In genomic region chr5:107337281-107337680, GRCh38 we compare ENCODE assay signal across 18 cellular contexts.
A peak's percentile ranks its signal among the peaks of the same experiment; 100 is the strongest.
DNase-seq lines count a peak whose midpoint lies in the region; ATAC-seq and TF ChIP-seq lines count a peak whose summit lies in the region.
"Had no signal": no experiment of that assay in that cellular context is flagged by ENCODE, and none has a peak within 500 bp of the region (broad histone marks: within the 10 kb centered on the region; RNA-seq: fewer than 3 reads in every experiment).

No MANE protein-coding gene starts in this region.

- no peaks in the 10 kb centered on the region for H3K9me2 ChIP-seq in hepatocyte (replicated peaks; ENCODE audit: insufficient read depth)

- H3K4me1 ChIP-seq in hepatocyte (ENCODE audit: insufficient read depth), result no peaks in the 10 kb centered on the region
- H3K4me1 ChIP-seq: neural progenitor cell had no signal

- H3K27ac ChIP-seq in hepatocyte (peak overlapping the region; percentile 27), dorsolateral prefrontal cortex (no peak overlapping the region)
- H3K27ac ChIP-seq: neural progenitor cell, WERI-Rb-1 had no signal

- 28% methylated on average over 1 of the region's 1 CpG for WGBS in hepatocyte (ENCODE audit: low lambda C conversion rate, missing lambda C conversion rate)

- no peaks in the 10 kb centered on the region for H3K79me2 ChIP-seq in hepatocyte

- ATAC-seq in GM19023 (IDR thresholded peaks at IDR 0.05; ENCODE audit: unreplicated experiment) (no peak), HG03571 (IDR thresholded peaks at IDR 0.05; ENCODE audit: unreplicated experiment) (no peak), HG02973 (IDR thresholded peaks at IDR 0.05; ENCODE audit: unreplicated experiment) (no peak)
- ATAC-seq: activated T-cell treated with anti-CD3 and anti-CD28 coated beads, Interleukin-2, amount 50 U/mL, for 72 hours had no signal

- H3K36me3 ChIP-seq in hepatocyte (replicated peaks; ENCODE audit: insufficient read depth, low read depth), result no peaks in the 10 kb centered on the region
- H3K36me3 ChIP-seq: neural progenitor cell, WERI-Rb-1 had no signal

- no peak overlapping the region for H3K4me2 ChIP-seq in hepatocyte
- H3K4me2 ChIP-seq: neural progenitor cell had no signal

- H3K27me3 ChIP-seq in hepatocyte (no peaks in the 10 kb centered on the region), dorsolateral prefrontal cortex (no peaks in the 10 kb centered on the region)
- H3K27me3 ChIP-seq: neural progenitor cell had no signal

- TF ChIP-seq CTCF in hepatocyte (IDR thresholded peaks at IDR 0.05; ENCODE audit: poor library complexity), result no peak
- TF ChIP-seq CTCF in dorsolateral prefrontal cortex (IDR thresholded peaks at IDR 0.05 in 54 of 56, conservative IDR thresholded peaks at IDR 0.05 in 2 of 56; ENCODE audit: low read depth in 1 of 56, partially characterized antibody in 56 of 56), result no peak

- H3K9me3 ChIP-seq in hepatocyte (ENCODE audit: low read depth), result no peaks in the 10 kb centered on the region

- no peak overlapping the region for H2AFZ ChIP-seq in hepatocyte
- H2AFZ ChIP-seq: neural progenitor cell had no signal

- intact Hi-C loops in dorsolateral prefrontal cortex (cut with DNase I), result no loop called here

- peak; percentile 66 for DNase-seq in A172 (ENCODE audit: low spot score)
- peak; percentile 31 for DNase-seq in HS-5 (ENCODE audit: low read depth)
- DNase-seq in T1000 (lab: John Stamatoyannopoulos, UW), result peak; percentile 36
- DNase-seq in hepatocyte (ENCODE audit: low spot score), result peak; percentile 66
- DNase-seq in dorsolateral prefrontal cortex, result no peak
- DNase-seq: activated CD4-positive, alpha-beta memory T cell treated with anti-CD3 and anti-CD28 coated beads for 36 hours; activated naive CD8-positive, alpha-beta T cell treated with anti-CD3 and anti-CD28 coated beads for 36 hours; activated T-cell treated with anti-CD3 and anti-CD28 coated beads, Interleukin-2, amount 50 U/mL, for 72 hours; C1 segment of cervical spinal cord; effector CD4-positive, alpha-beta T cell; kidney; RPMI8226; stimulated activated naive CD4-positive, alpha-beta T cell; WERI-Rb-1 had no signal

- H4K20me1 ChIP-seq in hepatocyte (ENCODE audit: insufficient read depth, poor library complexity, severe bottlenecking), result no peaks in the 10 kb centered on the region

- H3K4me3 ChIP-seq in hepatocyte, result no peak overlapping the region
- no peak overlapping the region for H3K4me3 ChIP-seq in dorsolateral prefrontal cortex
- H3K4me3 ChIP-seq: neural progenitor cell had no signal

Comparison
In these comparisons a context has a peak if more than half of its experiments do, and no peak if none do; other contexts are left out.
1. DNase-seq: peak in A172 (single experiment), HS-5 (single experiment), T1000 (single experiment) and hepatocyte (single experiment); none in dorsolateral prefrontal cortex (0 of 10).